14 cellular contexts compared by ENCODE assay signal in genomic region chr10:44926771-44927751, GRCh38. TPM values are rescaled to one million over a fixed set of nuclear protein-coding genes. Genes with fewer than 3 reads are reported as not detected.
DNase-seq lines count a peak whose midpoint lies in the region; ATAC-seq, FAIRE-seq and TF ChIP-seq lines count a peak whose summit lies in the region.
"Had no signal": no experiment of that assay in that cellular context is flagged by ENCODE, and none has a peak within 500 bp of the region (broad histone marks: within the 10 kb centered on the region; RNA-seq: fewer than 3 reads in every experiment).

No MANE protein-coding gene starts in this region.

- H3K4me1 Mint-ChIP-seq in activated CD4-positive, alpha-beta memory T cell treated with anti-CD3 and anti-CD28 coated beads, Interleukin-2, amount 10 ng/mL, durations not matched to agents 7 days and 5 days, result no peaks in the 10 kb centered on the region

- CTCF ChIA-PET in HCT116 (lab: Charles Lee), result no interaction called here
- CTCF ChIA-PET in activated CD4-positive, alpha-beta memory T cell treated with anti-CD3 and anti-CD28 coated beads, Interleukin-2, amount 10 ng/mL, durations not matched to agents 7 days and 5 days (lab: Charles Lee), result no interaction called here

- H3K27ac ChIP-seq in HCT116 (ENCODE audit: low read depth, low read length), result no peak overlapping the region
- no peak overlapping the region for H3K27ac ChIP-seq in psoas muscle
- H3K27ac ChIP-seq: SJSA1 had no signal

- ATAC-seq in HCT116 (0 out of 2 replicates have a peak, but pooled peaks have one; percentile 14), psoas muscle (peak in 1 of 4 donors; percentile 60), HG03439 (IDR thresholded peaks at IDR 0.05; ENCODE audit: unreplicated experiment) (no peak), GM18520 (IDR thresholded peaks at IDR 0.05; ENCODE audit: unreplicated experiment) (no peak)
- no peak for ATAC-seq in stimulated activated naive CD8-positive, alpha-beta T cell treated with anti-CD3 and anti-CD28 coated beads, Interleukin-15, Interleukin-2, amounts not matched to agents 100 U/mL and 50 U/mL, for 24 hours

- no peak for TF ChIP-seq POLR2A in HCT116 (IDR thresholded peaks at IDR 0.05; ENCODE audit: borderline replicate concordance, extremely low read depth, insufficient read depth, insufficient read length)

- H3K4me1 ChIP-seq in HCT116 (ENCODE audit: control insufficient read depth in 1 of 2, insufficient read depth in 2 of 2, low read length in 2 of 2) (no peaks in the 10 kb centered on the region), psoas muscle (no peaks in the 10 kb centered on the region)
- H3K4me1 ChIP-seq: HAP-1, SJSA1 had no signal

- no peak overlapping the region for H2AFZ ChIP-seq in HCT116 (ENCODE audit: low read depth, low read length, poor library complexity, severe bottlenecking)

- no peaks in the 10 kb centered on the region for H3K36me3 Mint-ChIP-seq in activated CD4-positive, alpha-beta memory T cell treated with anti-CD3 and anti-CD28 coated beads, Interleukin-2, amount 10 ng/mL, durations not matched to agents 7 days and 5 days (ENCODE audit: low read depth)

- no TSS peak for BruUV-seq in HCT116 (replicated peaks; lab: Mats Ljungman, UMichigan)

- H3K9me3 ChIP-seq in HCT116 (ENCODE audit: control insufficient read depth in 1 of 2, insufficient read depth in 1 of 2, low read depth in 1 of 2, low read length in 2 of 2) (no peaks in the 10 kb centered on the region), psoas muscle (no peaks in the 10 kb centered on the region)
- H3K9me3 ChIP-seq: HAP-1, SJSA1 had no signal

- no peaks in the 10 kb centered on the region for H3K9me3 Mint-ChIP-seq in activated CD4-positive, alpha-beta memory T cell treated with anti-CD3 and anti-CD28 coated beads, Interleukin-2, amount 10 ng/mL, durations not matched to agents 7 days and 5 days
- H3K9me3 Mint-ChIP-seq: CD4-positive, alpha-beta T cell had no signal

- 63 to 73% (median 65%) methylated on average over 11 of the region's 11 CpGs for WGBS in psoas muscle, 3 donors

- H3K4me3 Mint-ChIP-seq in activated CD4-positive, alpha-beta memory T cell treated with anti-CD3 and anti-CD28 coated beads, Interleukin-2, amount 10 ng/mL, durations not matched to agents 7 days and 5 days, result no peak overlapping the region
- H3K4me3 Mint-ChIP-seq: CD4-positive, alpha-beta T cell had no signal

- no peak overlapping the region for H3K4me2 ChIP-seq in HCT116 (ENCODE audit: low read length)

- no peaks in the 10 kb centered on the region for H4K20me1 ChIP-seq in HCT116 (ENCODE audit: insufficient read depth)

- POLR2A ChIA-PET in HCT116 (lab: Charles Lee), result no interaction called here
- POLR2A ChIA-PET in activated CD4-positive, alpha-beta memory T cell treated with anti-CD3 and anti-CD28 coated beads, Interleukin-2, amount 10 ng/mL, durations not matched to agents 7 days and 5 days (lab: Charles Lee), result no interaction called here

- no peak overlapping the region for H3K9ac ChIP-seq in HCT116 (ENCODE audit: low read length)

- intact Hi-C loops in HCT116 (cut with micrococcal nuclease), result no loop called here
- intact Hi-C loops in psoas muscle (cut with DNase I), result no loop called here

- H3K9me2 ChIP-seq in HCT116 (ENCODE audit: insufficient read depth), result no peaks in the 10 kb centered on the region; the same call in 1 of the 2 replicates

- TF ChIP-seq CTCF in HCT116 (IDR thresholded peaks at IDR 0.05 in 2 of 3, conservative IDR thresholded peaks at IDR 0.05 in 1 of 3; ENCODE audit: borderline replicate concordance in 1 of 3, insufficient read depth in 1 of 3, low read depth in 2 of 3, low read length in 2 of 3), result no peak
- no peak for TF ChIP-seq CTCF in fibroblast of villous mesenchyme (IDR thresholded peaks at IDR 0.05; ENCODE audit: insufficient read depth, low read depth, low read length)
- TF ChIP-seq CTCF in psoas muscle (IDR thresholded peaks at IDR 0.05), result no peak

- no peak overlapping the region for H3K27ac Mint-ChIP-seq in activated CD4-positive, alpha-beta memory T cell treated with anti-CD3 and anti-CD28 coated beads, Interleukin-2, amount 10 ng/mL, durations not matched to agents 7 days and 5 days
- H3K27ac Mint-ChIP-seq: CD4-positive, alpha-beta T cell had no signal

- RAD21 ChIA-PET in HCT116 (lab: Charles Lee; ENCODE audit: low non-redundant PET in 1 of 2, low total read pairs in 2 of 2, uncharacterized antibody in 2 of 2, unreplicated experiment in 2 of 2), result no interaction called here

- no peaks in the 10 kb centered on the region for H3K79me2 ChIP-seq in HCT116 (ENCODE audit: insufficient read depth, low read length)

- H3K4me3 ChIP-seq in HCT116 (replicated peaks in 1 of 2; ENCODE audit: low read depth in 1 of 2, low read length in 2 of 2) (no peak overlapping the region), fibroblast of villous mesenchyme (ENCODE audit: low read depth, low read length) (no peak overlapping the region), psoas muscle (no peak overlapping the region)
- H3K4me3 ChIP-seq: HAP-1, SJSA1 had no signal

- DNase-seq in HCT116 (ENCODE audit: low read depth, low spot score) (no peak), RCC 7860 (ENCODE audit: low spot score) (peak; percentile 45), fibroblast of villous mesenchyme (ENCODE audit: low read depth) (peak; percentile 16), psoas muscle (peak; percentile 49 to 72)
- no peak for DNase-seq in stimulated activated naive CD8-positive, alpha-beta T cell treated with anti-CD3 and anti-CD28 coated beads, Interleukin-15, Interleukin-2, amounts not matched to agents 100 U/mL and 50 U/mL, for 24 hours
- DNase-seq in activated CD4-positive, alpha-beta memory T cell treated with anti-CD3 and anti-CD28 coated beads, Interleukin-2, amount 10 ng/mL, durations not matched to agents 7 days and 5 days, result no peak
- DNase-seq: activated naive CD4-positive, alpha-beta T cell treated with anti-CD3 and anti-CD28 coated beads, Interleukin-2, amount 50 U/mL, for 16 hours; CD4-positive, alpha-beta T cell had no signal

- TF ChIP-seq RAD21 in HCT116 (IDR thresholded peaks at IDR 0.05; ENCODE audit: low read depth), result no peak

- H3K27me3 ChIP-seq in HCT116 (ENCODE audit: insufficient read depth, low read length), result no peaks in the 10 kb centered on the region
- no peaks in the 10 kb centered on the region for H3K27me3 ChIP-seq in psoas muscle (ENCODE audit: insufficient read depth in 3 of 3, low read length in 2 of 3)
- H3K27me3 ChIP-seq: SJSA1 had no signal

- no peaks in the 10 kb centered on the region for H3K36me3 ChIP-seq in HCT116 (ENCODE audit: control insufficient read depth in 1 of 2, insufficient read depth in 2 of 2, low read length in 2 of 2)
- no peaks in the 10 kb centered on the region for H3K36me3 ChIP-seq in psoas muscle (ENCODE audit: insufficient read depth in 1 of 2, low read depth in 1 of 2)
- H3K36me3 ChIP-seq: HAP-1, SJSA1 had no signal

- H3K27me3 Mint-ChIP-seq in activated CD4-positive, alpha-beta memory T cell treated with anti-CD3 and anti-CD28 coated beads, Interleukin-2, amount 10 ng/mL, durations not matched to agents 7 days and 5 days, result no peaks in the 10 kb centered on the region
- H3K27me3 Mint-ChIP-seq: CD4-positive, alpha-beta T cell had no signal

- no peak for FAIRE-seq in RCC 7860 (lab: Jason Lieb, UNC)

TF ChIP-seq in HCT116, 20 proteins besides CTCF, POLR2A, EP300 and RAD21:
- TF ChIP-seq ATF3 (IDR thresholded peaks at IDR 0.05), result no peak
- no peak for TF ChIP-seq SRF (IDR thresholded peaks at IDR 0.05; ENCODE audit: low read depth)
- TF ChIP-seq EZH2 (IDR thresholded peaks at IDR 0.05), result no peak
- no peak for TF ChIP-seq EGR1 (IDR thresholded peaks at IDR 0.05; ENCODE audit: low read depth)
- TF ChIP-seq SIN3A (IDR thresholded peaks at IDR 0.05; ENCODE audit: low read depth), result no peak
- TF ChIP-seq SP1 (IDR thresholded peaks at IDR 0.05; ENCODE audit: low read depth), result no peak
- no peak for TF ChIP-seq CBX3 (IDR thresholded peaks at IDR 0.05; ENCODE audit: low read depth)
- TF ChIP-seq CEBPB (IDR thresholded peaks at IDR 0.05; ENCODE audit: low read depth), result no peak
- no peak for TF ChIP-seq EZH2phosphoT487 (IDR thresholded peaks at IDR 0.05; ENCODE audit: borderline replicate concordance)
- no peak for TF ChIP-seq YY1 (IDR thresholded peaks at IDR 0.05; ENCODE audit: extremely low read depth, insufficient replicate concordance, low read depth, low read length)

RNA-seq across cellular contexts. Expression of gene TMEM72, which starts 15.9 kb away (rescaled TPM):
- not detected for total RNA-seq in HCT116 (2021; ENCODE audit: unreplicated experiment)
- not detected in 2 replicates for polyA plus RNA-seq in HCT116 (2012)
- total RNA-seq in fibroblast of villous mesenchyme, result not detected in 2 replicates
- not detected for total RNA-seq in psoas muscle
- not detected for polyA plus RNA-seq in psoas muscle
- not detected for total RNA-seq in activated CD4-positive, alpha-beta memory T cell treated with anti-CD3 and anti-CD28 coated beads, Interleukin-2, amount 10 ng/mL, durations not matched to agents 7 days and 5 days
- total RNA-seq: CD4-positive, alpha-beta T cell; chondrocyte; fibroblast of lung; SJSA1 had no signal
- polyA plus RNA-seq: fibroblast of lung had no signal

RNA-seq across cellular contexts. Expression of gene RASSF4, which starts 32.5 kb away (rescaled TPM):
- total RNA-seq in HCT116 (2021; ENCODE audit: unreplicated experiment) (2.8 TPM), fibroblast of villous mesenchyme (6.0 and 6.8 TPM in 2 replicates), psoas muscle (10 to 100 TPM; 15.2 to 44.0 (median 30.5) TPM)
- polyA plus RNA-seq in HCT116 (2012), result 0.96 and 1.8 TPM in 2 replicates
- 10 to 100 TPM; 11.1 to 18.9 (median 17.0) TPM for polyA plus RNA-seq in psoas muscle
- total RNA-seq in activated CD4-positive, alpha-beta memory T cell treated with anti-CD3 and anti-CD28 coated beads, Interleukin-2, amount 10 ng/mL, durations not matched to agents 7 days and 5 days, result 1 to 10 TPM in 1 of 2 experiments, under 1 TPM in 1; 0.50 to 1.2 TPM

RNA-seq across cellular contexts. Expression of gene DEPP1, which starts 51.5 kb away (rescaled TPM):
- total RNA-seq in HCT116 (2021; ENCODE audit: unreplicated experiment) (3.8 TPM), fibroblast of villous mesenchyme (17.1 and 29.8 TPM in 2 replicates), psoas muscle (10 to 100 TPM; 28.2 to 37.4 (median 36.8) TPM)
- polyA plus RNA-seq in HCT116 (2012), result 8.1 and 12.6 TPM in 2 replicates
- 100 to 1,000 TPM in 1 of 3 donors, 10 to 100 TPM in 2; 53.6 to 102 (median 79.3) TPM for polyA plus RNA-seq in psoas muscle
- 1 to 10 TPM; 1.2 to 1.9 TPM for total RNA-seq in activated CD4-positive, alpha-beta memory T cell treated with anti-CD3 and anti-CD28 coated beads, Interleukin-2, amount 10 ng/mL, durations not matched to agents 7 days and 5 days
- total RNA-seq: CD4-positive, alpha-beta T cell had no signal

Comparison
In these comparisons a context has a peak if more than half of its experiments do, and no peak if none do; other contexts are left out.
1. DNase-seq: peak in RCC 7860 (single experiment), fibroblast of villous mesenchyme (single experiment) and psoas muscle (2 of 2); none in HCT116 (single experiment), stimulated activated naive CD8-positive, alpha-beta T cell treated with anti-CD3 and anti-CD28 coated beads, Interleukin-15, Interleukin-2, amounts not matched to agents 100 U/mL and 50 U/mL, for 24 hours (single experiment) and activated CD4-positive, alpha-beta memory T cell treated with anti-CD3 and anti-CD28 coated beads, Interleukin-2, amount 10 ng/mL, durations not matched to agents 7 days and 5 days (single experiment).